In genomic region chr18:3703732-3704176, GRCh38 we compare ENCODE assay signal across 1 cellular context.
TF ChIP-seq lines count a peak whose summit lies in the region.

No MANE protein-coding gene starts in this region.

TF ChIP-seq in IMR-90, 13 proteins besides CTCF, POLR2A, EP300 and RAD21:
- TF ChIP-seq FOS (IDR thresholded peaks at IDR 0.05; ENCODE audit: low read depth, low read length) (no peak), SMC3 (IDR thresholded peaks at IDR 0.05; ENCODE audit: low read depth, low read length) (peak; percentile 84)
